8 cellular contexts compared by ENCODE assay signal in genomic region chr1:175887981-175888428, GRCh38.
DNase-seq lines count a peak whose midpoint lies in the region; ATAC-seq and TF ChIP-seq lines count a peak whose summit lies in the region.

No MANE protein-coding gene starts in this region.

- H3K4me1 ChIP-seq in DND-41 (ENCODE audit: insufficient read depth, low read length), result no peaks in the 10 kb centered on the region
- H3K4me1 ChIP-seq in OCI-LY7 (ENCODE audit: insufficient read depth, low read length, poor library complexity, severe bottlenecking), result no peaks in the 10 kb centered on the region

- peak; percentile 35 for DNase-seq in DND-41
- peak; percentile 30 for DNase-seq in OCI-LY7 (ENCODE audit: low spot score)
- peak in 57 of 61 donors; percentile 21 to 89 (median 70) for DNase-seq in caudate nucleus (lab: John Stamatoyannopoulos, UW)
- DNase-seq in islet precursor cell, result peak; percentile 86
- DNase-seq in stimulated activated CD8-positive, alpha-beta memory T cell treated with anti-CD3 and anti-CD28 coated beads, Interleukin-4, amount 100 ng/mL, for 48 hours, result peak; percentile 56
- no peak for DNase-seq in T1000 (lab: John Stamatoyannopoulos, UW)

- CTCF ChIA-PET in OCI-LY7 (lab: Charles Lee; ENCODE audit: unreplicated experiment), result no interaction called here

- H3K79me2 ChIP-seq in DND-41 (ENCODE audit: insufficient read depth, low read length) (no peaks in the 10 kb centered on the region), OCI-LY7 (ENCODE audit: insufficient read depth, low read depth, low read length) (no peaks in the 10 kb centered on the region)

- no peaks in the 10 kb centered on the region for H3K9me3 ChIP-seq in DND-41 (ENCODE audit: insufficient read depth, low read length, severe bottlenecking)
- H3K9me3 ChIP-seq in OCI-LY7 (ENCODE audit: low read length), result no peaks in the 10 kb centered on the region

- H3K36me3 ChIP-seq in DND-41 (ENCODE audit: insufficient read depth, low read length) (no peaks in the 10 kb centered on the region), OCI-LY7 (ENCODE audit: insufficient read depth, low read length) (no peaks in the 10 kb centered on the region)

- ATAC-seq in DND-41 (ENCODE audit: insufficient read depth, low read depth), result peak; percentile 87
- peak; percentile 89 for ATAC-seq in GM19395 (IDR thresholded peaks at IDR 0.05; ENCODE audit: unreplicated experiment)
- ATAC-seq in HG03521 (IDR thresholded peaks at IDR 0.05; ENCODE audit: unreplicated experiment), result peak; percentile 94

- H3K4me3 ChIP-seq in DND-41 (ENCODE audit: low read depth in 1 of 2, low read length in 2 of 2) (no peak overlapping the region), OCI-LY7 (ENCODE audit: low read depth, low read length, poor library complexity, severe bottlenecking) (no peak overlapping the region)

- no peak overlapping the region for H3K9ac ChIP-seq in DND-41 (ENCODE audit: low read depth, low read length)

- intact Hi-C loops in OCI-LY7 (cut with micrococcal nuclease; ENCODE audit: unreplicated experiment), result loop anchor here (5.0 kb wide), 1 partner anchor 406 kb away; no protein-coding TSS in a partner anchor

- POLR2A ChIA-PET in OCI-LY7 (lab: Charles Lee), result no interaction called here

- no peaks in the 10 kb centered on the region for H3K9me2 ChIP-seq in OCI-LY7 (ENCODE audit: insufficient read depth, low read length)

- no peaks in the 10 kb centered on the region for H3K27me3 ChIP-seq in DND-41 (ENCODE audit: insufficient read depth, low read length, poor library complexity)

- H3K27ac ChIP-seq in DND-41 (ENCODE audit: low read length) (no peak overlapping the region), OCI-LY7 (ENCODE audit: low read depth, low read length, poor library complexity, severe bottlenecking) (no peak overlapping the region), caudate nucleus (ENCODE audit: low read depth, low read length) (peak overlapping the region; percentile 42)

- H3K4me2 ChIP-seq in DND-41 (ENCODE audit: insufficient read depth, low read length) (no peak overlapping the region), OCI-LY7 (ENCODE audit: low read length) (no peak overlapping the region)

- no peaks in the 10 kb centered on the region for H4K20me1 ChIP-seq in DND-41 (ENCODE audit: insufficient read depth, low read length)
- no peaks in the 10 kb centered on the region for H4K20me1 ChIP-seq in OCI-LY7 (ENCODE audit: insufficient read depth, low read length)

- H2AFZ ChIP-seq in DND-41 (ENCODE audit: low read depth, low read length), result no peak overlapping the region
- no peak overlapping the region for H2AFZ ChIP-seq in OCI-LY7 (ENCODE audit: low read length)

- no TSS peak for BruUV-seq in OCI-LY7 (replicated peaks; lab: Mats Ljungman, UMichigan)

- TF ChIP-seq CTCF in DND-41 (IDR thresholded peaks at IDR 0.05; ENCODE audit: borderline replicate concordance, extremely low read depth, low read length, poor library complexity, severe bottlenecking), result peak; percentile 71
- TF ChIP-seq CTCF in OCI-LY7 (conservative IDR thresholded peaks at IDR 0.05; ENCODE audit: low read length), result peak; percentile 80
